In the genomic region with DNA sequence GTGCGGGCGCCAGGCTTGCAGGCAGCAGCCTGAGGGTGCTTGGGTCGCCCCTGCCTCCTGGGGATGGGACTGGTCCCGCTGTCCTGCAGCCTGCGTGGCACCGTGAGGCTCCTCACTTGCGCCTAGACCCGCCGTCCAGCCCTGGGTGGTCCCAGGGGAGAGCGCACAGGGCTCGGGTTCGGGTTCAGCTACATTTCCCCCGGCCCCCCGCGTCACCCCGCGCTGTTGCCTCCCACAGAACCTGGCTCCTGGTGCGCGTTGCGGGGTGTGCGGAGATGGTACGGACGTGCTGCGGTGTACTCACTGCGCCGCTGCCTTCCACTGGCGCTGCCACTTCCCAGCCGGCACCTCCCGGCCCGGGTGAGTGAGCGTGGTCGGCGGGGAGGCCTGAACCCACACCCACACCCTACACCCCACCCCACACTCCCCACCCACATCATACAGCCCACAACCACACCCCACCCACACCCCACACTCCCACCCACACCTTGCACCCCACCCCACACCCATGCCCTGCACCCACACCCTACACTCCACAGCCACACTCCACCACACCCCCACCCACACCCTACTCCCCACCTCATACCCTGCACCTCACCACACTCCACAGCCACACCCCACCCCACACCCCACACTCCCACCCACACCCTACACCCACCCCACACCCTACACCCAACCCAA, we compare ENCODE assay signal across 25 cellular contexts. TPM values are rescaled to one million over a fixed set of nuclear protein-coding genes. Genes with fewer than 3 reads are reported as not detected.
DNase-seq lines count a peak whose midpoint lies in the region; ATAC-seq and TF ChIP-seq lines count a peak whose summit lies in the region.
"Had no signal": no experiment of that assay in that cellular context is flagged by ENCODE, and none has a peak within 500 bp of the region (broad histone marks: within the 10 kb centered on the region; RNA-seq: fewer than 3 reads in every experiment).

No MANE protein-coding gene starts in this region.

- no peak overlapping the region for H3K27ac Mint-ChIP-seq in CD4-positive, alpha-beta T cell
- H3K27ac Mint-ChIP-seq: activated T-helper 1 cell treated with anti-CD3 and anti-CD28 coated beads, Interleukin-12 subunit alpha, Interleukin-12 subunit beta, Interleukin-2, Interleukin-4 antibody, amounts not matched to agents 30 ng/mL and 10 ng/mL and 1 ng/mL, durations not matched to agents 14 hours and 24 hours and 36 hours; nephron progenitor cell had no signal

- no peak for TF ChIP-seq CTCF in CD4-positive, alpha-beta T cell (IDR thresholded peaks at IDR 0.05)

- H3K36me3 Mint-ChIP-seq in CD4-positive, alpha-beta T cell (ENCODE audit: low read depth), result no peaks in the 10 kb centered on the region
- H3K36me3 Mint-ChIP-seq: CD14-positive monocyte had no signal

- peaks cover 36% of the 10 kb centered on the region for H3K4me1 ChIP-seq in effector memory CD4-positive, alpha-beta T cell (ENCODE audit: control insufficient read depth, insufficient read depth, low read length, poor library complexity, severe bottlenecking)

- DNase-seq in activated CD8-positive, alpha-beta memory T cell treated with anti-CD3 and anti-CD28 coated beads, Interleukin-2, amount 50 U/mL, for 4 hours, result peak; percentile 48
- DNase-seq in activated CD8-positive, alpha-beta memory T cell treated with anti-CD3 and anti-CD28 coated beads for 24 hours, result no peak
- DNase-seq in CD4-positive, alpha-beta T cell, result peak in 5 of 10 experiments; percentile 13 to 57 (median 25)
- DNase-seq in T-helper 2 cell (peak in 3 of 5 experiments; percentile 25 to 66 (median 62)), NCI-H146 treated with DMSO at 0.1 percent for 48 hours (lab: John Stamatoyannopoulos, UW; ENCODE audit: unreplicated experiment) (no peak), NCI-H1105 (lab: John Stamatoyannopoulos, UW) (no peak), NCI-H510A (lab: John Stamatoyannopoulos, UW) (no peak)
- peak in 2 of 3 donors; percentile 19 to 36 for DNase-seq in effector memory CD4-positive, alpha-beta T cell
- DNase-seq: DMS79; kidney glomerular epithelial cell; NCI-H1417 treated with DMSO at 0.1 percent for 48 hours; NCI-H2171 treated with DMSO at 0.1 percent for 48 hours; nephron progenitor cell; stimulated activated CD4-positive, alpha-beta T cell treated with anti-CD3 and anti-CD28 coated beads, Interleukin-4, amount 100 ng/mL, for 1 hour; WERI-Rb-1 had no signal

- peaks cover 25% of the 10 kb centered on the region for H3K4me1 Mint-ChIP-seq in CD4-positive, alpha-beta T cell (ENCODE audit: low read depth)

- no peaks in the 10 kb centered on the region for H3K36me3 ChIP-seq in effector memory CD4-positive, alpha-beta T cell (ENCODE audit: control insufficient read depth, insufficient read depth, low read length)
- H3K36me3 ChIP-seq: cardiac muscle cell, uterus, WERI-Rb-1 had no signal

- CTCF ChIA-PET in CD4-positive, alpha-beta T cell (lab: Charles Lee), result no interaction called here

- POLR2A ChIA-PET in CD4-positive, alpha-beta T cell (lab: Charles Lee), result interaction anchor here (1.4 kb wide), 1 partner anchor 45 kb away, joined by 3 read pairs; the partner anchor contains the start of gene CFAP410

- peak overlapping the region; percentile 8 for H3K4me3 ChIP-seq in effector memory CD4-positive, alpha-beta T cell (ENCODE audit: insufficient read depth, low read depth, low read length, poor library complexity, severe bottlenecking)
- H3K4me3 ChIP-seq: cardiac muscle cell, dorsolateral prefrontal cortex, skin epidermis, uterus had no signal

- H3K27ac ChIP-seq in CD4-positive, alpha-beta T cell (ENCODE audit: low read depth, low read length), result no peak overlapping the region
- H3K27ac ChIP-seq in effector memory CD4-positive, alpha-beta T cell (ENCODE audit: insufficient read depth, low read length, poor library complexity, severe bottlenecking), result peak overlapping the region; percentile 22
- H3K27ac ChIP-seq: cardiac muscle cell, uterus, WERI-Rb-1 had no signal

- no peaks in the 10 kb centered on the region for H3K9me3 Mint-ChIP-seq in CD4-positive, alpha-beta T cell
- H3K9me3 Mint-ChIP-seq: activated T-helper 1 cell treated with anti-CD3 and anti-CD28 coated beads, Interleukin-12 subunit alpha, Interleukin-12 subunit beta, Interleukin-2, Interleukin-4 antibody, amounts not matched to agents 30 ng/mL and 10 ng/mL and 1 ng/mL, durations not matched to agents 14 hours and 24 hours and 36 hours; nephron progenitor cell had no signal

- no peaks in the 10 kb centered on the region for H3K9me3 ChIP-seq in CD4-positive, alpha-beta T cell (ENCODE audit: control insufficient read depth, low read length)
- no peaks in the 10 kb centered on the region for H3K9me3 ChIP-seq in effector memory CD4-positive, alpha-beta T cell (ENCODE audit: control insufficient read depth, low read length)
- H3K9me3 ChIP-seq: uterus had no signal

- H3K4me3 Mint-ChIP-seq in CD4-positive, alpha-beta T cell, result no peak overlapping the region
- H3K4me3 Mint-ChIP-seq: activated T-helper 1 cell treated with anti-CD3 and anti-CD28 coated beads, Interleukin-12 subunit alpha, Interleukin-12 subunit beta, Interleukin-2, Interleukin-4 antibody, amounts not matched to agents 30 ng/mL and 10 ng/mL and 1 ng/mL, durations not matched to agents 14 hours and 24 hours and 36 hours; CD14-positive monocyte; nephron progenitor cell had no signal

- no peaks in the 10 kb centered on the region for H3K27me3 ChIP-seq in CD4-positive, alpha-beta T cell (ENCODE audit: control insufficient read depth, insufficient read depth, low read length)
- no peaks in the 10 kb centered on the region for H3K27me3 ChIP-seq in effector memory CD4-positive, alpha-beta T cell (replicated peaks; ENCODE audit: control insufficient read depth, insufficient read depth, low read length, poor library complexity, severe bottlenecking)
- H3K27me3 ChIP-seq: cardiac muscle cell, dorsolateral prefrontal cortex, uterus had no signal

- intact Hi-C loops in CD4-positive, alpha-beta T cell (cut with DNase I, micrococcal nuclease), result no loop called here

- peak; percentile 52 for ATAC-seq in CD4-positive, alpha-beta T cell (ENCODE audit: poor library complexity)

- no peaks in the 10 kb centered on the region for H3K27me3 Mint-ChIP-seq in CD4-positive, alpha-beta T cell

RNA-seq across cellular contexts. Expression of gene PFKL, which starts 6.2 kb away (rescaled TPM):
- total RNA-seq in CD4-positive, alpha-beta T cell, result 100 to 1,000 TPM; 115 to 117 TPM

RNA-seq across cellular contexts. Expression of gene AIRE, which starts 8.0 kb away (rescaled TPM):
- total RNA-seq in CD4-positive, alpha-beta T cell, result under 1 TPM; 0.11 to 0.16 TPM
- total RNA-seq: activated T-helper 1 cell treated with anti-CD3 and anti-CD28 coated beads, Interleukin-12 subunit alpha, Interleukin-12 subunit beta, Interleukin-2, Interleukin-4 antibody, amounts not matched to agents 30 ng/mL and 10 ng/mL and 1 ng/mL, durations not matched to agents 14 hours and 24 hours and 36 hours; epithelial cell of proximal tubule; HepG2; mesenteric fat pad had no signal

RNA-seq across cellular contexts. Expression of gene DNMT3L, which starts 32.0 kb away (rescaled TPM):
- not detected for total RNA-seq in CD4-positive, alpha-beta T cell
- total RNA-seq: activated T-helper 1 cell treated with anti-CD3 and anti-CD28 coated beads, Interleukin-12 subunit alpha, Interleukin-12 subunit beta, Interleukin-2, Interleukin-4 antibody, amounts not matched to agents 30 ng/mL and 10 ng/mL and 1 ng/mL, durations not matched to agents 14 hours and 24 hours and 36 hours; cardiac muscle cell; dorsolateral prefrontal cortex; epithelial cell of proximal tubule; frontal cortex; mesenteric fat pad; uterus had no signal

RNA-seq across cellular contexts. Expression of gene CFAP410, which starts 45.5 kb away (rescaled TPM):
- 10 to 100 TPM; 50.1 to 51.6 TPM for total RNA-seq in CD4-positive, alpha-beta T cell

RNA-seq across cellular contexts. Expression of gene ICOSLG, which starts 52.9 kb away (rescaled TPM):
- 10 to 100 TPM; 22.2 to 22.9 TPM for total RNA-seq in CD4-positive, alpha-beta T cell

Comparison
In these comparisons a context has a peak if more than half of its experiments do, and no peak if none do; other contexts are left out.
1. DNase-seq: peak in activated CD8-positive, alpha-beta memory T cell treated with anti-CD3 and anti-CD28 coated beads, Interleukin-2, amount 50 U/mL, for 4 hours (single experiment), T-helper 2 cell (3 of 5) and effector memory CD4-positive, alpha-beta T cell (2 of 3); none in activated CD8-positive, alpha-beta memory T cell treated with anti-CD3 and anti-CD28 coated beads for 24 hours (single experiment), NCI-H146 treated with DMSO at 0.1 percent for 48 hours (single experiment), NCI-H1105 (single experiment) and NCI-H510A (single experiment).